29 cellular contexts compared by ENCODE assay signal in the genomic region with DNA sequence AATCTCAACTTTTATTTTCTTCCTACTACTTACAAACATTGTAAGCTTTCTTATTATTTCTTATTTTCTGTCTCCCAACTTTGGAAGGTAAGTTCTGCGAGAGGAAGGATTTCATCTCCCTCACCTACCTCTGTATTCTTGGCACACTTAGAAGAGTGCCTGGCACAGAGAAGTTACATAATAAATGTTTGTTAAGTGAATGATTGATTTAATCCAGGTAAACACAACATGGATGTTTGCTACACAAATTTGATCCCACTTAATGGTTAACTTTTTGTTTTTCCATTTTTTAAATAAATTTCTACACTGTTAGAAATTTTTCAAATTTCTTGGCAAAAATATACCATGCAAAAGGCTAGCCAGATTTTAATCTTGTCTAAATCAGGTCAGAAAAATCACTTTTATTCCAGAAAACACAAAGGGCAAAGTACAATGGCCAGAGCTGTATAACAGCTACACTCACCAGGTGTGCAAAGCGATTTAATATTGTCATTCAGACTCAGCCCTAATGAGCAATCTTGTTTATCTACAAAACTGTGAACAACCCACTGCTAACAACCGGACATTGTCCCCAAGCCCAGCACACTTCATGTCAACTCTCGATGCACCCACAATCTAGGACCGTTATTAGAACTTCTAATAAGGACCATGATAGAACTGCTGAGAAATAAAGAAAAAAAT.
"Had no signal": no experiment of that assay in that cellular context is flagged by ENCODE, and none has a peak within 500 bp of the region (broad histone marks: within the 10 kb centered on the region; RNA-seq: fewer than 3 reads in every experiment).

No MANE protein-coding gene starts in this region.

- H3K4me3 Mint-ChIP-seq: activated CD4-positive, alpha-beta memory T cell treated with anti-CD3 and anti-CD28 coated beads, Interleukin-2, amount 10 ng/mL, durations not matched to agents 7 days and 5 days; activated CD4-positive, alpha-beta T cell treated with anti-CD3 and anti-CD28 coated beads, Interleukin-2, amount 10 ng/mL, durations not matched to agents 7 days and 5 days; activated naive CD4-positive, alpha-beta T cell treated with anti-CD3 and anti-CD28 coated beads, Interleukin-2, amount 50 U/mL, for 24 hours; activated naive CD8-positive, alpha-beta T cell treated with anti-CD3 and anti-CD28 coated beads, Interleukin-2, amount 50 U/mL, for 24 hours; central memory CD8-positive, alpha-beta T cell; natural killer cell treated with Interleukin-12 subunit alpha and Interleukin-12 subunit beta and Interleukin-15 and Interleukin-18, amount 100 ng/mL, for 72 hours; stimulated activated effector memory CD8-positive, alpha-beta T cell treated with anti-CD3 and anti-CD28 coated beads, Interleukin-12 subunit alpha, Interleukin-12 subunit beta, amount 100 ng/mL, for 72 hours; stimulated activated naive CD8-positive, alpha-beta T cell treated with anti-CD3 and anti-CD28 coated beads, Interleukin-15, Interleukin-2, amounts not matched to agents 100 ng/mL and 50 ng/mL, for 24 hours; type B pancreatic cell had no signal

- DNase-seq: activated CD4-positive, alpha-beta memory T cell treated with anti-CD3 and anti-CD28 coated beads, Interleukin-2, amount 10 ng/mL, durations not matched to agents 7 days and 5 days; activated CD4-positive, alpha-beta T cell treated with anti-CD3 and anti-CD28 coated beads for 1 hour; activated CD4-positive, alpha-beta T cell treated with anti-CD3 and anti-CD28 coated beads, Interleukin-2, amount 10 ng/mL, durations not matched to agents 7 days and 5 days; activated naive CD8-positive, alpha-beta T cell treated with anti-CD3 and anti-CD28 coated beads, Interleukin-2, amount 50 U/mL, for 24 hours; activated T-cell treated with anti-CD3 and anti-CD28 coated beads, Interleukin-2, amount 50 U/mL, for 48 hours; amygdala; effector memory CD4-positive, alpha-beta T cell; erythroblast; gastrocnemius medialis; hippocampal formation; left cardiac atrium; lower lobe of right lung; mesenchymal stem cell; stimulated activated CD4-positive, alpha-beta T cell treated with anti-CD3 and anti-CD28 coated beads, Interleukin-4, amount 100 ng/mL, for 24 hours; T-helper 2 cell; uterus had no signal

- H3K36me3 Mint-ChIP-seq: activated naive CD4-positive, alpha-beta T cell treated with anti-CD3 and anti-CD28 coated beads, Interleukin-2, amount 50 U/mL, for 24 hours; natural killer cell treated with Interleukin-12 subunit alpha and Interleukin-12 subunit beta and Interleukin-15 and Interleukin-18, amount 100 ng/mL, for 72 hours; stimulated activated effector memory CD8-positive, alpha-beta T cell treated with anti-CD3 and anti-CD28 coated beads, Interleukin-12 subunit alpha, Interleukin-12 subunit beta, amount 100 ng/mL, for 72 hours; type B pancreatic cell had no signal

- H3K27ac ChIP-seq: gastrocnemius medialis, lower lobe of right lung, skin epidermis, thoracic aorta, uterus had no signal

- H3K4me1 ChIP-seq: gastrocnemius medialis, lower lobe of right lung, uterus had no signal

- H3K4me3 ChIP-seq: gastrocnemius medialis, lower lobe of right lung, skin epidermis, thoracic aorta, uterus had no signal

- H3K9me3 ChIP-seq: gastrocnemius medialis, lower lobe of right lung, thoracic aorta, uterus had no signal

- ATAC-seq: activated naive CD8-positive, alpha-beta T cell treated with anti-CD3 and anti-CD28 coated beads, Interleukin-2, amount 50 U/mL, for 24 hours; gastrocnemius medialis; left cardiac atrium; lower lobe of right lung; natural killer cell treated with Interleukin-12 subunit alpha and Interleukin-12 subunit beta and Interleukin-15 and Interleukin-18, amount 100 ng/mL, for 72 hours; sciatic nerve; stimulated activated effector memory CD8-positive, alpha-beta T cell treated with anti-CD3 and anti-CD28 coated beads, Interleukin-12 subunit alpha, Interleukin-12 subunit beta, amount 100 ng/mL, for 72 hours had no signal

- H3K27me3 ChIP-seq: gastrocnemius medialis, uterus had no signal

- H3K27me3 Mint-ChIP-seq: activated CD4-positive, alpha-beta T cell treated with anti-CD3 and anti-CD28 coated beads, Interleukin-2, amount 10 ng/mL, durations not matched to agents 7 days and 5 days; activated naive CD4-positive, alpha-beta T cell treated with anti-CD3 and anti-CD28 coated beads, Interleukin-2, amount 50 U/mL, for 24 hours; type B pancreatic cell had no signal

- H3K27ac Mint-ChIP-seq: activated CD4-positive, alpha-beta memory T cell treated with anti-CD3 and anti-CD28 coated beads, Interleukin-2, amount 10 ng/mL, durations not matched to agents 7 days and 5 days; activated CD4-positive, alpha-beta T cell treated with anti-CD3 and anti-CD28 coated beads, Interleukin-2, amount 10 ng/mL, durations not matched to agents 7 days and 5 days; activated naive CD4-positive, alpha-beta T cell treated with anti-CD3 and anti-CD28 coated beads, Interleukin-2, amount 50 U/mL, for 24 hours; activated naive CD8-positive, alpha-beta T cell treated with anti-CD3 and anti-CD28 coated beads, Interleukin-2, amount 50 U/mL, for 24 hours; activated T-helper 2 cell treated with anti-CD3 and anti-CD28 coated beads, Interferon-gamma antibody, Interleukin-2, Interleukin-4, amounts not matched to agents 10 μg/mL and 5 μg/mL and 100 μg/mL, durations not matched to agents 14 hours and 24 hours and 36 hours; natural killer cell treated with Interleukin-12 subunit alpha and Interleukin-12 subunit beta and Interleukin-15 and Interleukin-18, amount 100 ng/mL, for 72 hours; stimulated activated effector memory CD8-positive, alpha-beta T cell treated with anti-CD3 and anti-CD28 coated beads, Interleukin-12 subunit alpha, Interleukin-12 subunit beta, amount 100 ng/mL, for 72 hours; stimulated activated naive CD8-positive, alpha-beta T cell treated with anti-CD3 and anti-CD28 coated beads, Interleukin-15, Interleukin-2, amounts not matched to agents 100 ng/mL and 50 ng/mL, for 24 hours; type B pancreatic cell had no signal

- H3K4me1 Mint-ChIP-seq: activated CD4-positive, alpha-beta memory T cell treated with anti-CD3 and anti-CD28 coated beads, Interleukin-2, amount 10 ng/mL, durations not matched to agents 7 days and 5 days; activated CD4-positive, alpha-beta T cell treated with anti-CD3 and anti-CD28 coated beads, Interleukin-2, amount 10 ng/mL, durations not matched to agents 7 days and 5 days; activated naive CD4-positive, alpha-beta T cell treated with anti-CD3 and anti-CD28 coated beads, Interleukin-2, amount 50 U/mL, for 24 hours; central memory CD8-positive, alpha-beta T cell had no signal

- H3K9me3 Mint-ChIP-seq: activated naive CD4-positive, alpha-beta T cell treated with anti-CD3 and anti-CD28 coated beads, Interleukin-2, amount 50 U/mL, for 24 hours; activated T-helper 2 cell treated with anti-CD3 and anti-CD28 coated beads, Interferon-gamma antibody, Interleukin-2, Interleukin-4, amounts not matched to agents 10 μg/mL and 5 μg/mL and 100 μg/mL, durations not matched to agents 14 hours and 24 hours and 36 hours; central memory CD8-positive, alpha-beta T cell; natural killer cell treated with Interleukin-12 subunit alpha and Interleukin-12 subunit beta and Interleukin-15 and Interleukin-18, amount 100 ng/mL, for 72 hours; stimulated activated effector memory CD8-positive, alpha-beta T cell treated with anti-CD3 and anti-CD28 coated beads, Interleukin-12 subunit alpha, Interleukin-12 subunit beta, amount 100 ng/mL, for 72 hours had no signal

- FAIRE-seq: bronchial epithelial cell, colon, keratinocyte had no signal

- H3K36me3 ChIP-seq: gastrocnemius medialis, lower lobe of right lung, thoracic aorta, uterus had no signal
